Comparison of ENCODE assay signal across 9 cellular contexts in the genomic region with DNA sequence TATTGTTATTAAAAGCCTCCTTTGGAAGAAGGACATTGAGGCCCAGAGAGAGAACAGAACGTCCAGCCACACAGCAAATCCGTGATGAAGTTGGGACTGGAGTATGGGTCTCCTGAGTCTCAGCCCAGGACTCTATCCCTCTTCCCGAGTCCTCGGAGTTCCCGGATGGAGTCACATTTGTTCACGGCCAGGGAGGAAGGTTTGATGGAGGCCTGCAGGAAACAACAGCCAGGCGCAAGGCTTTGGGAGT. TPM values are rescaled to one million over a fixed set of nuclear protein-coding genes. Genes with fewer than 3 reads are reported as not detected.
A peak's percentile ranks its signal among the peaks of the same experiment; 100 is the strongest.
DNase-seq lines count a peak whose midpoint lies in the region; ATAC-seq and TF ChIP-seq lines count a peak whose summit lies in the region.
"Had no signal": no experiment of that assay in that cellular context is flagged by ENCODE, and none has a peak within 500 bp of the region (broad histone marks: within the 10 kb centered on the region; RNA-seq: fewer than 3 reads in every experiment).

No MANE protein-coding gene starts in this region.

- peaks cover 10 to 47% (median 30%) of the 10 kb centered on the region in 4 donors for H3K4me1 Mint-ChIP-seq in CD4-positive, CD25-positive, alpha-beta regulatory T cell
- peaks cover 19 to 35% (median 24%) of the 10 kb centered on the region in 3 donors for H3K4me1 Mint-ChIP-seq in IgD-negative memory B cell
- H3K4me1 Mint-ChIP-seq in naive thymus-derived CD4-positive, alpha-beta T cell, result peaks cover 18 to 41% (median 35%) of the 10 kb centered on the region in 7 donors

- H3K4me1 ChIP-seq in CD4-positive, CD25-positive, alpha-beta regulatory T cell (ENCODE audit: control insufficient read depth, insufficient read depth, low read length, poor library complexity, severe bottlenecking), result peaks cover 42% of the 10 kb centered on the region
- peaks cover 6% of the 10 kb centered on the region for H3K4me1 ChIP-seq in colonic mucosa
- H3K4me1 ChIP-seq in naive thymus-derived CD4-positive, alpha-beta T cell (ENCODE audit: control insufficient read depth in 2 of 2, insufficient read depth in 2 of 2, low read length in 2 of 2), result peaks cover 17 to 21% of the 10 kb centered on the region in 2 donors

- ATAC-seq in CD4-positive, CD25-positive, alpha-beta regulatory T cell (ENCODE audit: low read depth in 2 of 2), result no peak
- ATAC-seq in naive thymus-derived CD4-positive, alpha-beta T cell, result no peak
- ATAC-seq in HG03196 (IDR thresholded peaks at IDR 0.05; ENCODE audit: unreplicated experiment), result no peak

- peak overlapping the region; percentile 83 for H3K4me3 ChIP-seq in CD4-positive, CD25-positive, alpha-beta regulatory T cell (ENCODE audit: low read depth, low read length)
- H3K4me3 ChIP-seq in colonic mucosa, result peak overlapping the region; percentile 63
- peak overlapping the region; percentile 89 for H3K4me3 ChIP-seq in naive thymus-derived CD4-positive, alpha-beta T cell (ENCODE audit: low read length)

- no peak for DNase-seq in CD4-positive, CD25-positive, alpha-beta regulatory T cell
- DNase-seq in colonic mucosa, result no peak
- no peak for DNase-seq in naive thymus-derived CD4-positive, alpha-beta T cell
- DNase-seq in GM19240 (ENCODE audit: insufficient read length, low spot score), result no peak
- DNase-seq in NCI-H1436 (lab: John Stamatoyannopoulos, UW), result no peak
- no peak for DNase-seq in activated CD4-positive, alpha-beta T cell treated with anti-CD3 and anti-CD28 coated beads, Interleukin-2, amount 50 U/mL, for 48 hours

- peaks cover 10% of the 10 kb centered on the region for H3K36me3 ChIP-seq in CD4-positive, CD25-positive, alpha-beta regulatory T cell (ENCODE audit: control insufficient read depth, insufficient read depth, low read length)
- no peaks in the 10 kb centered on the region for H3K36me3 ChIP-seq in colonic mucosa
- peaks cover 0 to 13% (median 1%) of the 10 kb centered on the region in 3 experiments for H3K36me3 ChIP-seq in naive thymus-derived CD4-positive, alpha-beta T cell (ENCODE audit: control insufficient read depth in 2 of 3, insufficient read depth in 3 of 3, low read length in 3 of 3)

- peak overlapping the region; percentile 90 to 96 (median 95) for H3K27ac Mint-ChIP-seq in CD4-positive, CD25-positive, alpha-beta regulatory T cell
- peak overlapping the region; percentile 94 to 99 (median 97) for H3K27ac Mint-ChIP-seq in IgD-negative memory B cell
- H3K27ac Mint-ChIP-seq in naive thymus-derived CD4-positive, alpha-beta T cell, result peak overlapping the region; percentile 84 to 98 (median 92)

- CTCF ChIA-PET in naive thymus-derived CD4-positive, alpha-beta T cell (lab: Charles Lee), result interaction anchor here (0.8 to 2.0 kb wide), 3 partner anchors 22 to 215 kb away, joined by 3 to 4 read pairs (median 4); a partner anchor contains a TSS

- peak overlapping the region; percentile 45 to 89 for H3K9ac ChIP-seq in colonic mucosa (ENCODE audit: low read depth in 2 of 2, low read length in 2 of 2)

- TF ChIP-seq CTCF in colonic mucosa (IDR thresholded peaks at IDR 0.05), result no peak

- POLR2A ChIA-PET in naive thymus-derived CD4-positive, alpha-beta T cell (lab: Charles Lee), result interaction anchor here (0.8 to 5.2 kb wide), 12 partner anchors 15 to 948 kb away, joined by 3 to 49 read pairs (median 4); a partner anchor contains a TSS

- no peaks in the 10 kb centered on the region for H3K9me3 ChIP-seq in CD4-positive, CD25-positive, alpha-beta regulatory T cell (ENCODE audit: control insufficient read depth in 2 of 2, low read length in 2 of 2)
- H3K9me3 ChIP-seq in colonic mucosa, result no peaks in the 10 kb centered on the region
- no peaks in the 10 kb centered on the region for H3K9me3 ChIP-seq in naive thymus-derived CD4-positive, alpha-beta T cell (ENCODE audit: control insufficient read depth in 2 of 3, low read length in 3 of 3)

- H3K9me3 Mint-ChIP-seq in CD4-positive, CD25-positive, alpha-beta regulatory T cell, result peaks cover 0 to 1% (median 0%) of the 10 kb centered on the region in 7 donors
- no peaks in the 10 kb centered on the region for H3K9me3 Mint-ChIP-seq in IgD-negative memory B cell
- no peaks in the 10 kb centered on the region for H3K9me3 Mint-ChIP-seq in naive thymus-derived CD4-positive, alpha-beta T cell

- peak overlapping the region; percentile 85 to 100 (median 93) for H3K4me3 Mint-ChIP-seq in CD4-positive, CD25-positive, alpha-beta regulatory T cell
- peak overlapping the region; percentile 82 to 96 (median 94) for H3K4me3 Mint-ChIP-seq in IgD-negative memory B cell
- H3K4me3 Mint-ChIP-seq in naive thymus-derived CD4-positive, alpha-beta T cell, result peak overlapping the region; percentile 86 to 94 (median 91)

- H3K27me3 ChIP-seq in CD4-positive, CD25-positive, alpha-beta regulatory T cell (ENCODE audit: control insufficient read depth, insufficient read depth, low read length), result no peaks in the 10 kb centered on the region
- H3K27me3 ChIP-seq in colonic mucosa, result no peaks in the 10 kb centered on the region
- H3K27me3 ChIP-seq in naive thymus-derived CD4-positive, alpha-beta T cell (ENCODE audit: control insufficient read depth in 2 of 2, insufficient read depth in 2 of 2, low read length in 2 of 2), result no peaks in the 10 kb centered on the region

- H3K36me3 Mint-ChIP-seq in CD4-positive, CD25-positive, alpha-beta regulatory T cell, result peaks cover 12% of the 10 kb centered on the region
- no peaks in the 10 kb centered on the region for H3K36me3 Mint-ChIP-seq in IgD-negative memory B cell
- peaks cover 0 to 30% (median 11%) of the 10 kb centered on the region in 5 donors for H3K36me3 Mint-ChIP-seq in naive thymus-derived CD4-positive, alpha-beta T cell

- H3K27ac ChIP-seq in CD4-positive, CD25-positive, alpha-beta regulatory T cell (ENCODE audit: insufficient read depth, low read length, poor library complexity, severe bottlenecking), result peak overlapping the region; percentile 85
- peak overlapping the region; percentile 88 for H3K27ac ChIP-seq in colonic mucosa
- peak overlapping the region; percentile 89 for H3K27ac ChIP-seq in naive thymus-derived CD4-positive, alpha-beta T cell (ENCODE audit: low read depth, low read length)

- H3K27me3 Mint-ChIP-seq in CD4-positive, CD25-positive, alpha-beta regulatory T cell, result no peaks in the 10 kb centered on the region
- no peaks in the 10 kb centered on the region for H3K27me3 Mint-ChIP-seq in IgD-negative memory B cell
- no peaks in the 10 kb centered on the region for H3K27me3 Mint-ChIP-seq in naive thymus-derived CD4-positive, alpha-beta T cell

- intact Hi-C loops in colonic mucosa (cut with DNase I), result no loop called here
- intact Hi-C loops in naive thymus-derived CD4-positive, alpha-beta T cell (cut with micrococcal nuclease), result loop anchor here (1.0 to 5.0 kb wide), 10 partner anchors 21 to 215 kb away; a partner anchor contains a TSS

RNA-seq across cellular contexts. Expression of a gene that starts 0.4 kb away (rescaled TPM):
- 30.9 TPM for total RNA-seq in CD4-positive, CD25-positive, alpha-beta regulatory T cell
- polyA plus RNA-seq in CD4-positive, CD25-positive, alpha-beta regulatory T cell, result 10 to 100 TPM; 22.4 to 30.0 (median 24.0) TPM
- 29.1 TPM for polyA plus RNA-seq in IgD-negative memory B cell
- total RNA-seq in colonic mucosa, result 10 to 100 TPM; 32.5 to 47.7 TPM
- total RNA-seq in naive thymus-derived CD4-positive, alpha-beta T cell, result 10 to 100 TPM; 16.7 to 83.3 (median 36.3) TPM
- polyA plus RNA-seq in naive thymus-derived CD4-positive, alpha-beta T cell, result 10 to 100 TPM; 20.4 to 31.4 TPM

RNA-seq across cellular contexts. Expression of a gene that starts 21.3 kb away (rescaled TPM):
- total RNA-seq in CD4-positive, CD25-positive, alpha-beta regulatory T cell, result 10.3 TPM
- polyA plus RNA-seq in CD4-positive, CD25-positive, alpha-beta regulatory T cell, result 10 to 100 TPM; 12.0 to 15.5 (median 14.1) TPM
- polyA plus RNA-seq in IgD-negative memory B cell, result 14.0 TPM
- 1 to 10 TPM; 2.8 to 5.1 TPM for total RNA-seq in colonic mucosa
- total RNA-seq in naive thymus-derived CD4-positive, alpha-beta T cell, result 10 to 100 TPM in 1 of 5 experiments, 1 to 10 TPM in 4; 6.2 to 39.0 (median 8.7) TPM
- polyA plus RNA-seq in naive thymus-derived CD4-positive, alpha-beta T cell, result 10 to 100 TPM; 11.7 to 16.1 TPM

RNA-seq across cellular contexts. Expression of a gene that starts 26.4 kb away (rescaled TPM):
- 2.7 TPM for total RNA-seq in CD4-positive, CD25-positive, alpha-beta regulatory T cell
- 1 to 10 TPM in 3 of 4 donors, under 1 TPM in 1; 0.68 to 1.8 (median 1.5) TPM for polyA plus RNA-seq in CD4-positive, CD25-positive, alpha-beta regulatory T cell
- polyA plus RNA-seq in IgD-negative memory B cell, result 1.7 TPM
- total RNA-seq in colonic mucosa, result 1 to 10 TPM; 1.8 to 4.3 TPM
- 1 to 10 TPM; 2.3 to 4.6 (median 2.5) TPM for total RNA-seq in naive thymus-derived CD4-positive, alpha-beta T cell
- 1 to 10 TPM; 1.8 to 3.0 TPM for polyA plus RNA-seq in naive thymus-derived CD4-positive, alpha-beta T cell

RNA-seq across cellular contexts. Expression of a gene that starts 29.8 kb away (rescaled TPM):
- total RNA-seq in CD4-positive, CD25-positive, alpha-beta regulatory T cell, result not detected
- polyA plus RNA-seq in CD4-positive, CD25-positive, alpha-beta regulatory T cell, result under 1 TPM in 1 of 4 donors, not detected in 3; 0.09 TPM
- not detected for polyA plus RNA-seq in IgD-negative memory B cell
- total RNA-seq in colonic mucosa, result not detected
- not detected for total RNA-seq in naive thymus-derived CD4-positive, alpha-beta T cell
- under 1 TPM in 1 of 2 donors, not detected in 1; 0.25 TPM for polyA plus RNA-seq in naive thymus-derived CD4-positive, alpha-beta T cell
- total RNA-seq: pulmonary artery endothelial cell had no signal

RNA-seq across cellular contexts. Expression of a gene that starts 43.0 kb away (rescaled TPM):
- 14.2 TPM for total RNA-seq in CD4-positive, CD25-positive, alpha-beta regulatory T cell
- polyA plus RNA-seq in CD4-positive, CD25-positive, alpha-beta regulatory T cell, result 1 to 10 TPM; 4.6 to 6.2 (median 5.5) TPM
- 7.2 TPM for polyA plus RNA-seq in IgD-negative memory B cell
- 10 to 100 TPM; 20.3 to 27.0 TPM for total RNA-seq in colonic mucosa
- total RNA-seq in naive thymus-derived CD4-positive, alpha-beta T cell, result 10 to 100 TPM; 15.9 to 29.6 (median 21.4) TPM
- polyA plus RNA-seq in naive thymus-derived CD4-positive, alpha-beta T cell, result 1 to 10 TPM; 5.9 to 6.1 TPM
